In genomic region chr6:38702471-38703397, GRCh38 we compare ENCODE assay signal across 8 cellular contexts. TPM values are rescaled to one million over a fixed set of nuclear protein-coding genes. Genes with fewer than 3 reads are reported as not detected.
DNase-seq lines count a peak whose midpoint lies in the region; ATAC-seq, FAIRE-seq and TF ChIP-seq lines count a peak whose summit lies in the region.

Gene GLO1 (minus strand): TSS chr6:38703145. CDS start chr6:38703054, 91 bp downstream.

- peak within 1 kb of the TSS; percentile 91 for H3K4me3 Mint-ChIP-seq in T-helper 2 cell treated with Interferon-gamma antibody and Interleukin-4, amounts not matched to agents 5 μg/mL and 100 μg/mL, for 36 hours

- peak; percentile 96 for FAIRE-seq in urothelium cell line (lab: Jason Lieb, UNC)

- H3K4me1 Mint-ChIP-seq in T-helper 2 cell treated with Interferon-gamma antibody and Interleukin-4, amounts not matched to agents 5 μg/mL and 100 μg/mL, for 36 hours (ENCODE audit: low read depth): peaks cover 48% of the 10 kb centered on the region

- peak; percentile 99 for ATAC-seq in GM18502 (IDR thresholded peaks at IDR 0.05; ENCODE audit: poor library complexity, unreplicated experiment)
- ATAC-seq in HG02970 (IDR thresholded peaks at IDR 0.05; ENCODE audit: low FRiP score, unreplicated experiment): peak; percentile 98
- peak; percentile 100 for ATAC-seq in psoas muscle

- TF ChIP-seq CTCF in ascending aorta (IDR thresholded peaks at IDR 0.05) (no peak), right atrium auricular region (IDR thresholded peaks at IDR 0.05) (no peak), psoas muscle (IDR thresholded peaks at IDR 0.05) (no peak)

- WGBS in psoas muscle, 3 donors: 1% methylated on average over 49 to 56 of the region's 56 CpGs

- H3K27me3 ChIP-seq in ascending aorta (no peaks in the 10 kb centered on the region), right atrium auricular region (no peaks in the 10 kb centered on the region), psoas muscle (ENCODE audit: insufficient read depth in 3 of 3, low read length in 2 of 3) (peaks cover 0 to 3% (median 0%) of the 10 kb centered on the region in 3 donors)

- peaks cover 39% of the 10 kb centered on the region for H3K36me3 Mint-ChIP-seq in T-helper 2 cell treated with Interferon-gamma antibody and Interleukin-4, amounts not matched to agents 5 μg/mL and 100 μg/mL, for 36 hours (ENCODE audit: low read depth)

- H3K27ac ChIP-seq in ascending aorta (peak within 1 kb of the TSS; percentile 90 to 91), right atrium auricular region (peak within 1 kb of the TSS; percentile 84 to 92), psoas muscle (peak within 1 kb of the TSS; percentile 88)

- peaks cover 9% of the 10 kb centered on the region for H3K27me3 Mint-ChIP-seq in T-helper 2 cell treated with Interferon-gamma antibody and Interleukin-4, amounts not matched to agents 5 μg/mL and 100 μg/mL, for 36 hours (ENCODE audit: low read depth)

- H3K4me1 ChIP-seq in ascending aorta (no peaks in the 10 kb centered on the region), right atrium auricular region (peaks cover 0 to 9% of the 10 kb centered on the region in 2 donors), psoas muscle (peaks cover 2% of the 10 kb centered on the region)

- H3K27ac Mint-ChIP-seq in T-helper 2 cell treated with Interferon-gamma antibody and Interleukin-4, amounts not matched to agents 5 μg/mL and 100 μg/mL, for 36 hours: peak within 1 kb of the TSS; percentile 92

- intact Hi-C loops in ascending aorta (cut with DNase I): loop anchor here (1.0 to 10.0 kb wide), 2 partner anchors 63 to 412 kb away; partner anchors contain the start of genes BTBD9 and SAYSD1
- intact Hi-C loops in psoas muscle (cut with DNase I): no loop called here

- peaks cover 18% of the 10 kb centered on the region for H3K9me3 Mint-ChIP-seq in T-helper 2 cell treated with Interferon-gamma antibody and Interleukin-4, amounts not matched to agents 5 μg/mL and 100 μg/mL, for 36 hours

- peak; percentile 94 to 95 for DNase-seq in NCI-H1930 (lab: John Stamatoyannopoulos, UW)
- peak; percentile 98 for DNase-seq in T-helper 2 cell treated with Interferon-gamma antibody and Interleukin-4, amounts not matched to agents 5 μg/mL and 100 μg/mL, for 36 hours (ENCODE audit: low spot score)
- DNase-seq in ascending aorta (ENCODE audit: low spot score in 2 of 2): peak; percentile 94 to 99
- DNase-seq in right atrium auricular region (ENCODE audit: low spot score): peak; percentile 99
- peak; percentile 97 to 98 for DNase-seq in psoas muscle
- DNase-seq in urothelium cell line (ENCODE audit: low spot score): peak; percentile 99

- peak within 1 kb of the TSS; percentile 80 to 88 for H3K4me3 ChIP-seq in ascending aorta
- H3K4me3 ChIP-seq in right atrium auricular region: peak within 1 kb of the TSS; percentile 63 to 85
- peak within 1 kb of the TSS; percentile 83 for H3K4me3 ChIP-seq in psoas muscle

- no peaks in the 10 kb centered on the region for H3K36me3 ChIP-seq in ascending aorta
- no peaks in the 10 kb centered on the region for H3K36me3 ChIP-seq in right atrium auricular region
- no peaks in the 10 kb centered on the region for H3K36me3 ChIP-seq in psoas muscle (ENCODE audit: insufficient read depth in 1 of 2, low read depth in 1 of 2)

- H3K9me3 ChIP-seq in ascending aorta: peaks cover 0 to 6% of the 10 kb centered on the region in 2 donors
- H3K9me3 ChIP-seq in right atrium auricular region: peaks cover 0 to 4% of the 10 kb centered on the region in 2 donors
- peaks cover 5% of the 10 kb centered on the region for H3K9me3 ChIP-seq in psoas muscle

RNA-seq across cellular contexts. Expression of gene GLO1, which starts in this region (rescaled TPM):
- 32.6 TPM for total RNA-seq in ascending aorta
- total RNA-seq in right atrium auricular region: 100 to 1,000 TPM in 1 of 2 donors, 10 to 100 TPM in 1; 95.6 to 137 TPM
- total RNA-seq in psoas muscle: 10 to 100 TPM; 72.6 to 84.3 (median 79.9) TPM
- polyA plus RNA-seq in psoas muscle: 100 to 1,000 TPM in 1 of 3 donors, 10 to 100 TPM in 2; 39.5 to 151 (median 95.5) TPM

Comparison
In these comparisons a context has a peak if more than half of its experiments do, and no peak if none do; other contexts are left out.
1. Peak in every context shown above with its lines: DNase-seq, ATAC-seq, H3K4me3 ChIP-seq and H3K27ac ChIP-seq.